Comparison of ENCODE assay signal across 8 cellular contexts in genomic region chr1:53811464-53811863, GRCh38. TPM values are rescaled to one million over a fixed set of nuclear protein-coding genes. Genes with fewer than 3 reads are reported as not detected.
DNase-seq lines count a peak whose midpoint lies in the region; ATAC-seq, FAIRE-seq and TF ChIP-seq lines count a peak whose summit lies in the region.
"Not testable (repeated sequence)": the region's sequence is repeated elsewhere in the genome, so short reads cannot be mapped to it uniquely, and the experiment has no call there.

No MANE protein-coding gene starts in this region.

- H3K4me2 ChIP-seq in HCT116 (ENCODE audit: low read length): peak overlapping the region; percentile 11; the same call in 1 of the 2 replicates
- not testable (repeated sequence) for H3K4me2 ChIP-seq in keratinocyte (ENCODE audit: control insufficient read depth, extremely low read depth, insufficient read depth, low read depth, low read length)

- H3K4me1 Mint-ChIP-seq in activated T-cell treated with anti-CD3 and anti-CD28 coated beads, Interleukin-2, amount 50 U/mL, for 24 hours (ENCODE audit: low read depth); endodermal cell: not testable (repeated sequence)

- TF ChIP-seq RAD21 in HCT116 (IDR thresholded peaks at IDR 0.05; ENCODE audit: low read depth): not testable (repeated sequence)

- peaks cover 95% of the 10 kb centered on the region for H3K36me3 Mint-ChIP-seq in activated T-cell treated with anti-CD3 and anti-CD28 coated beads, Interleukin-2, amount 50 U/mL, for 24 hours (ENCODE audit: low read depth)
- H3K36me3 Mint-ChIP-seq in endodermal cell (ENCODE audit: low read depth): peaks cover 71% of the 10 kb centered on the region

- intact Hi-C loops in HCT116 (cut with micrococcal nuclease): loop anchor here (10.0 kb wide), 1 partner anchor 327 kb away; no protein-coding TSS in a partner anchor

- H3K36me3 ChIP-seq in HCT116 (ENCODE audit: control insufficient read depth in 1 of 2, insufficient read depth in 2 of 2, low read length in 2 of 2) (peaks cover 10 to 25% of the 10 kb centered on the region in 2 experiments), SJSA1 (peaks cover 39% of the 10 kb centered on the region), endodermal cell (ENCODE audit: control insufficient read depth, insufficient read depth, low read length) (peaks cover 67% of the 10 kb centered on the region), keratinocyte (ENCODE audit: control insufficient read depth in 2 of 2, extremely low read depth in 1 of 2, insufficient read depth in 2 of 2, low read length in 2 of 2) (peaks cover 3 to 12% of the 10 kb centered on the region in 2 experiments)

- not testable (repeated sequence) for FAIRE-seq in keratinocyte (lab: Jason Lieb, UNC)

- H4K20me1 ChIP-seq in HCT116 (ENCODE audit: insufficient read depth); keratinocyte (ENCODE audit: control insufficient read depth, extremely low read depth, insufficient read depth, low read length): not testable (repeated sequence)

- not testable (repeated sequence) for BruUV-seq in HCT116 (replicated peaks; lab: Mats Ljungman, UMichigan)

- not testable (repeated sequence) for H3K27me3 Mint-ChIP-seq in activated T-cell treated with anti-CD3 and anti-CD28 coated beads, Interleukin-2, amount 50 U/mL, for 24 hours; endodermal cell (ENCODE audit: insufficient read depth)

- not testable (repeated sequence) for H3K9me1 ChIP-seq in keratinocyte (ENCODE audit: control insufficient read depth, extremely low read depth, insufficient read depth, low read length)

- POLR2A ChIA-PET in HCT116 (lab: Charles Lee): not testable (repeated sequence)

- not testable (repeated sequence) for H3K9me3 Mint-ChIP-seq in activated T-cell treated with anti-CD3 and anti-CD28 coated beads, Interleukin-2, amount 50 U/mL, for 24 hours
- H3K9me3 Mint-ChIP-seq in endodermal cell: peaks cover 37% of the 10 kb centered on the region

- H3K4me1 ChIP-seq in HCT116 (ENCODE audit: control insufficient read depth in 1 of 2, insufficient read depth in 2 of 2, low read length in 2 of 2) (peaks cover 4 to 21% of the 10 kb centered on the region in 2 experiments), SJSA1 (replicated peaks) (peaks cover 31% of the 10 kb centered on the region)
- H3K4me1 ChIP-seq in endodermal cell (ENCODE audit: control insufficient read depth, insufficient read depth, low read length); keratinocyte (ENCODE audit: control insufficient read depth, extremely low read depth, insufficient read depth, low read length): not testable (repeated sequence)

- peak overlapping the region; percentile 20 for H3K27ac Mint-ChIP-seq in activated T-cell treated with anti-CD3 and anti-CD28 coated beads, Interleukin-2, amount 50 U/mL, for 24 hours
- peak overlapping the region; percentile 83 for H3K27ac Mint-ChIP-seq in endodermal cell

- dilution Hi-C loops in keratinocyte (cut with MboI; ENCODE audit: extremely low pct_ligation_motif_present, low sequenced_read_pairs): not testable (repeated sequence)

- TF ChIP-seq CTCF in HCT116 (IDR thresholded peaks at IDR 0.05 in 2 of 3, conservative IDR thresholded peaks at IDR 0.05 in 1 of 3; ENCODE audit: borderline replicate concordance in 1 of 3, insufficient read depth in 1 of 3, low read depth in 2 of 3, low read length in 2 of 3) (peak in 2 of 3 experiments; percentile 53 to 68; a peak in 4 of 6 replicates), endodermal cell (conservative IDR thresholded peaks at IDR 0.05) (peak; percentile 64), keratinocyte (optimal IDR thresholded peaks at IDR 0.05 in 1 of 3, IDR thresholded peaks at IDR 0.05 in 1 of 3, conservative IDR thresholded peaks at IDR 0.05 in 1 of 3; ENCODE audit: extremely low read depth in 1 of 3, insufficient read depth in 2 of 3, low read length in 3 of 3) (peak in 2 of 3 experiments; percentile 19 to 21)

- peak; percentile 89 for ATAC-seq in HCT116

- not testable (repeated sequence) for H3K4me3 Mint-ChIP-seq in activated T-cell treated with anti-CD3 and anti-CD28 coated beads, Interleukin-2, amount 50 U/mL, for 24 hours; endodermal cell

- not testable (repeated sequence) for H2AFZ ChIP-seq in HCT116 (ENCODE audit: low read depth, low read length, poor library complexity, severe bottlenecking); keratinocyte (ENCODE audit: control insufficient read depth, low read length)

- peak; percentile 61 for DNase-seq in DMS 273 (lab: John Stamatoyannopoulos, UW; ENCODE audit: unreplicated experiment)
- DNase-seq in HCT116 (ENCODE audit: low read depth, low spot score): peak; percentile 15
- peak; percentile 45 for DNase-seq in NAMALWA (ENCODE audit: low spot score)
- peak; percentile 31 to 58 for DNase-seq in SJSA1 (ENCODE audit: low read depth in 1 of 2, low spot score in 2 of 2)
- not testable (repeated sequence) for DNase-seq in activated T-cell treated with anti-CD3 and anti-CD28 coated beads, Interleukin-2, amount 50 U/mL, for 24 hours; keratinocyte (ENCODE audit: low read depth, low spot score)
- peak; percentile 89 for DNase-seq in endodermal cell
- DNase-seq in stimulated activated CD4-positive, alpha-beta T cell treated with anti-CD3 and anti-CD28 coated beads, Interleukin-2, amount 100 ng/mL, for 24 hours: peak; percentile 21 to 24

- H3K9me2 ChIP-seq in HCT116 (ENCODE audit: insufficient read depth): not testable (repeated sequence)

- not testable (repeated sequence) for H3K27me3 ChIP-seq in HCT116 (ENCODE audit: insufficient read depth, low read length); SJSA1 (replicated peaks); endodermal cell (ENCODE audit: control insufficient read depth, insufficient read depth, low read length, poor library complexity, severe bottlenecking); keratinocyte (ENCODE audit: control insufficient read depth, extremely low read depth, insufficient read depth, low read length)

- peak overlapping the region; percentile 51 for H3K27ac ChIP-seq in HCT116 (ENCODE audit: low read depth, low read length)
- not testable (repeated sequence) for H3K27ac ChIP-seq in SJSA1; endodermal cell (ENCODE audit: low read depth, low read length); keratinocyte (ENCODE audit: control insufficient read depth, insufficient read depth, low read length)

- RAD21 ChIA-PET in HCT116 (lab: Charles Lee; ENCODE audit: low non-redundant PET in 1 of 2, low total read pairs in 2 of 2, uncharacterized antibody in 2 of 2, unreplicated experiment in 2 of 2): not testable (repeated sequence)

- CTCF ChIA-PET in HCT116 (lab: Charles Lee): interaction anchor here (1.2 to 1.6 kb wide), 4 partner anchors 10 to 148 kb away, joined by 3 to 7 read pairs (median 4); no protein-coding TSS in a partner anchor

- TF ChIP-seq POLR2A in HCT116 (IDR thresholded peaks at IDR 0.05; ENCODE audit: borderline replicate concordance, extremely low read depth, insufficient read depth, insufficient read length): not testable (repeated sequence)

- not testable (repeated sequence) for H3K9me3 ChIP-seq in HCT116 (ENCODE audit: control insufficient read depth in 1 of 2, insufficient read depth in 1 of 2, low read depth in 1 of 2, low read length in 2 of 2); SJSA1 (replicated peaks); keratinocyte (ENCODE audit: control insufficient read depth, low read depth, low read length)
- H3K9me3 ChIP-seq in endodermal cell (ENCODE audit: control insufficient read depth, low read length): peaks cover 26% of the 10 kb centered on the region

- H3K79me2 ChIP-seq in HCT116 (ENCODE audit: insufficient read depth, low read length): peaks cover 84% of the 10 kb centered on the region
- not testable (repeated sequence) for H3K79me2 ChIP-seq in keratinocyte (ENCODE audit: control insufficient read depth, insufficient read depth, low read length)

- 80% methylated on average over 3 of the region's 3 CpGs; no CpG with 5 or more reads in 1 of the 2 experiments for WGBS in endodermal cell (ENCODE audit: insufficient coverage in 1 of 2, insufficient read length in 1 of 2), 2 experiments

- peak overlapping the region; percentile 18; the same call in 1 of the 2 replicates for H3K9ac ChIP-seq in HCT116 (ENCODE audit: low read length)
- not testable (repeated sequence) for H3K9ac ChIP-seq in endodermal cell (ENCODE audit: extremely low read depth, low read length, poor library complexity, severe bottlenecking); keratinocyte (ENCODE audit: control insufficient read depth, extremely low read depth, insufficient read depth, low read length)

- H3K4me3 ChIP-seq in HCT116 (replicated peaks in 1 of 2; ENCODE audit: low read depth in 1 of 2, low read length in 2 of 2); SJSA1; endodermal cell (ENCODE audit: low read length); keratinocyte (ENCODE audit: control insufficient read depth in 2 of 3, extremely low read depth in 1 of 3, insufficient read depth in 2 of 3, low read depth in 1 of 3, low read length in 3 of 3): not testable (repeated sequence)

RNA-seq across cellular contexts. Expression of gene NDC1, which starts 26.6 kb away (rescaled TPM):
- total RNA-seq in HCT116 (2021; ENCODE audit: unreplicated experiment): 54.7 TPM
- polyA plus RNA-seq in HCT116 (2012): 18.6 and 22.6 TPM in 2 replicates
- total RNA-seq in SJSA1 (2014; rRNA removed; shearing (Covaris generic)): 60.5 and 65.0 TPM in 2 replicates
- 10 to 100 TPM; 32.4 to 38.7 TPM for total RNA-seq in endodermal cell
- polyA plus RNA-seq in endodermal cell (2013, experiment 1 of 2): 43.5 TPM
- 40.2 TPM for polyA plus RNA-seq in endodermal cell (2013, experiment 2 of 2)
- polyA plus RNA-seq in keratinocyte: 24.5 to 36.1 TPM (median 30.5 TPM) in 3 replicates
- 2.4 TPM for polyA plus RNA-seq in keratinocyte (2011; ENCODE audit: low read depth)
- 8.9 and 17.8 TPM in 2 replicates for polyA plus RNA-seq in keratinocyte (2011; cell fraction: cytosol; rRNA removed)
- polyA plus RNA-seq in keratinocyte (2011; cell fraction: nucleus; rRNA removed): 17.0 and 22.9 TPM in 2 replicates
- 7.8 and 16.9 TPM in 2 replicates for polyA plus RNA-seq in keratinocyte (2012; ENCODE audit: low replicate concordance)
- 23.8 to 82.7 TPM (median 46.5 TPM) in 3 replicates for polyA minus RNA-seq in keratinocyte
- 16.5 TPM for polyA minus RNA-seq in keratinocyte (2011; cell fraction: cytosol; rRNA and poly(A)+ RNA removed)
- 25.1 and 38.9 TPM in 2 replicates for polyA minus RNA-seq in keratinocyte (2011; cell fraction: nucleus; rRNA and poly(A)+ RNA removed)
